Comparison of ENCODE assay signal across 28 cellular contexts in genomic region chr15:92376109-92376508, GRCh38. TPM values are rescaled to one million over a fixed set of nuclear protein-coding genes. Genes with fewer than 3 reads are reported as not detected.
"Had no signal": no experiment of that assay in that cellular context is flagged by ENCODE, and none has a peak within 500 bp of the region (broad histone marks: within the 10 kb centered on the region; RNA-seq: fewer than 3 reads in every experiment).

No MANE protein-coding gene starts in this region.

- DNase-seq: naive thymus-derived CD8-positive, alpha-beta T cell; nephron progenitor cell; occipital lobe; ovary; posterior cingulate gyrus; psoas muscle; right lobe of liver; sigmoid colon; small intestine; stimulated activated CD4-positive, alpha-beta T cell treated with anti-CD3 and anti-CD28 coated beads, Interleukin-15, amount 100 ng/mL, for 24 hours; stimulated activated CD4-positive, alpha-beta T cell treated with anti-CD3 and anti-CD28 coated beads, Interleukin-2, amount 100 ng/mL, for 24 hours; stimulated activated CD4-positive, alpha-beta T cell treated with anti-CD3 and anti-CD28 coated beads, Interleukin-2, amount 100 ng/mL, for 48 hours; stimulated activated CD4-positive, alpha-beta T cell treated with anti-CD3 and anti-CD28 coated beads, Interleukin-4, amount 100 ng/mL, for 24 hours; stimulated activated naive B cell treated with anti-CD40 and anti-IgM and Interleukin-4, amounts not matched to agents 10 μg/mL and 1 μg/mL and 100 μg/mL, for 72 hours; stimulated activated naive CD4-positive, alpha-beta T cell treated with Interleukin-2 at 50 U/mL for 16 hours; stomach; thyroid gland; trophoblast cell; upper lobe of left lung had no signal

- H3K27ac ChIP-seq: neural progenitor cell, ovary, parathyroid adenoma, psoas muscle, right lobe of liver, sigmoid colon, stomach, thoracic aorta, thyroid gland, tibial nerve, upper lobe of left lung, vagina had no signal

- H3K4me1 ChIP-seq: parathyroid adenoma, psoas muscle, right lobe of liver, sigmoid colon, stomach, thyroid gland, tibial nerve, upper lobe of left lung, vagina had no signal

- H3K9ac ChIP-seq: neural progenitor cell, parathyroid adenoma had no signal

- H3K79me2 ChIP-seq: parathyroid adenoma had no signal

- H3K4me2 ChIP-seq: neural progenitor cell had no signal

- H3K36me3 ChIP-seq: neural progenitor cell, ovary, right lobe of liver, sigmoid colon, stomach, thoracic aorta, thyroid gland, tibial nerve, upper lobe of left lung, vagina had no signal

- H3K4me3 ChIP-seq: neural progenitor cell, ovary, psoas muscle, right lobe of liver, sigmoid colon, stomach, thoracic aorta, thyroid gland, tibial nerve, upper lobe of left lung, vagina had no signal

- H3K27me3 ChIP-seq: neural progenitor cell, ovary, right lobe of liver, thyroid gland, tibial nerve, upper lobe of left lung, vagina had no signal

- ATAC-seq: naive thymus-derived CD8-positive, alpha-beta T cell; natural killer cell treated with Interleukin-12 subunit alpha and Interleukin-12 subunit beta and Interleukin-15 and Interleukin-18, amount 100 ng/mL, for 72 hours; psoas muscle; right lobe of liver; stimulated activated effector memory CD8-positive, alpha-beta T cell treated with anti-CD3 and anti-CD28 coated beads, Interleukin-12 subunit alpha, Interleukin-12 subunit beta, amount 100 ng/mL, for 72 hours; stimulated activated naive B cell treated with anti-CD40 and anti-IgM and Interleukin-4, amounts not matched to agents 10 μg/mL and 1 μg/mL and 100 μg/mL, for 72 hours had no signal

- H3K9me3 ChIP-seq: ovary, psoas muscle, right lobe of liver, thoracic aorta, thyroid gland, upper lobe of left lung, vagina had no signal

- H2AFZ ChIP-seq: neural progenitor cell, parathyroid adenoma had no signal

RNA-seq across cellular contexts. Expression of gene ST8SIA2, which starts 17.6 kb away (rescaled TPM):
- total RNA-seq: naive thymus-derived CD8-positive, alpha-beta T cell; natural killer cell treated with Interleukin-12 subunit alpha and Interleukin-12 subunit beta and Interleukin-15 and Interleukin-18, amount 100 ng/mL, for 72 hours; right lobe of liver; subcutaneous adipose tissue; thoracic aorta; tibial nerve; ureter; vagina had no signal
- polyA plus RNA-seq: naive thymus-derived CD8-positive, alpha-beta T cell; stomach had no signal
